Comparison of ENCODE assay signal across 9 cellular contexts in genomic region chr20:17431621-17432364, GRCh38.
DNase-seq lines count a peak whose midpoint lies in the region; ATAC-seq and TF ChIP-seq lines count a peak whose summit lies in the region.
"Had no signal": no experiment of that assay in that cellular context is flagged by ENCODE, and none has a peak within 500 bp of the region (broad histone marks: within the 10 kb centered on the region; RNA-seq: fewer than 3 reads in every experiment).

No MANE protein-coding gene starts in this region.

- H3K4me3 Mint-ChIP-seq in activated naive CD4-positive, alpha-beta T cell treated with anti-CD3 and anti-CD28 coated beads for 36 hours: no peak overlapping the region
- H3K4me3 Mint-ChIP-seq: activated naive CD8-positive, alpha-beta T cell had no signal

- no peak overlapping the region for H3K18ac ChIP-seq in IMR-90 (ENCODE audit: low read depth, low read length)

- H3K79me2 ChIP-seq in PC-9 (ENCODE audit: low read depth): no peaks in the 10 kb centered on the region

- no peaks in the 10 kb centered on the region for H3K9me3 Mint-ChIP-seq in activated naive CD4-positive, alpha-beta T cell treated with anti-CD3 and anti-CD28 coated beads for 36 hours

- H3K4me1 Mint-ChIP-seq in activated naive CD4-positive, alpha-beta T cell treated with anti-CD3 and anti-CD28 coated beads for 36 hours (ENCODE audit: low read depth): no peaks in the 10 kb centered on the region

- H3K36me3 ChIP-seq in IMR-90 (ENCODE audit: control insufficient read depth, insufficient read depth, low read length) (no peaks in the 10 kb centered on the region), PC-9 (ENCODE audit: low read depth) (no peaks in the 10 kb centered on the region)

- H3K4me3 ChIP-seq in IMR-90 (ENCODE audit: insufficient read depth, low read depth, low read length) (no peak overlapping the region), PC-9 (no peak overlapping the region)

- no peak overlapping the region for H3K23ac ChIP-seq in IMR-90 (ENCODE audit: low read depth, low read length)

- H3F3A ChIP-seq in PC-9 (ENCODE audit: insufficient read depth, low read depth): no peaks in the 10 kb centered on the region

- TF ChIP-seq POLR2A in IMR-90 (IDR thresholded peaks at IDR 0.05; ENCODE audit: low read depth, low read length): no peak

- no peak overlapping the region for H3K9ac ChIP-seq in IMR-90 (ENCODE audit: low read depth, low read length)

- in situ Hi-C loops in IMR-90 (cut with MboI; ENCODE audit: low sequenced_read_pairs): no loop called here

- ATAC-seq in IMR-90 (ENCODE audit: low read depth): peak; percentile 75
- ATAC-seq in Right ventricle myocardium superior (ENCODE audit: poor library complexity): no peak
- no peak for ATAC-seq in HG02610 (IDR thresholded peaks at IDR 0.05; ENCODE audit: unreplicated experiment)
- ATAC-seq in HG03571 (IDR thresholded peaks at IDR 0.05; ENCODE audit: unreplicated experiment): no peak

- no peaks in the 10 kb centered on the region for H3K79me1 ChIP-seq in IMR-90 (ENCODE audit: low read depth in 1 of 2, low read length in 2 of 2)

- CTCF ChIA-PET in IMR-90 (lab: Yijun Ruan, JAX): interaction anchor here (0.6 to 10.2 kb wide), 10 partner anchors 54 to 637 kb away, joined by 3 to 113 read pairs (median 4); no protein-coding TSS in a partner anchor
- CTCF ChIA-PET in PC-9 (lab: Charles Lee): interaction anchor here (1.5 kb wide), 1 partner anchor 628 kb away, joined by 4 read pairs; no protein-coding TSS in a partner anchor
- CTCF ChIA-PET in activated naive CD4-positive, alpha-beta T cell treated with anti-CD3 and anti-CD28 coated beads for 36 hours (lab: Charles Lee): interaction anchor here (0.6 to 4.0 kb wide), 14 partner anchors 10 to 632 kb away, joined by 3 to 31 read pairs (median 4); no protein-coding TSS in a partner anchor

- no peak overlapping the region for H2BK20ac ChIP-seq in IMR-90 (ENCODE audit: low read depth, low read length)

- H3K4ac ChIP-seq in IMR-90 (ENCODE audit: low read depth, low read length): no peak overlapping the region

- peak; percentile 76 for TF ChIP-seq CTCF in IMR-90 (conservative IDR thresholded peaks at IDR 0.05; ENCODE audit: low read depth, low read length)
- TF ChIP-seq CTCF in PC-9 (conservative IDR thresholded peaks at IDR 0.05): peak; percentile 96

- POLR2A ChIA-PET in IMR-90 (lab: Charles Lee; ENCODE audit: unreplicated experiment): no interaction called here
- POLR2A ChIA-PET in PC-9 (lab: Charles Lee; ENCODE audit: unreplicated experiment): no interaction called here

- H3K9me1 ChIP-seq in IMR-90 (ENCODE audit: insufficient read depth, low read length): no peaks in the 10 kb centered on the region

- BruUV-seq in IMR-90 (replicated peaks; lab: Mats Ljungman, UMichigan): no TSS peak
- no TSS peak for BruUV-seq in PC-9 (replicated peaks; lab: Mats Ljungman, UMichigan)

- H3K27ac ChIP-seq in IMR-90 (ENCODE audit: insufficient read depth, low read length) (no peak overlapping the region), PC-9 (no peak overlapping the region)

- H3K14ac ChIP-seq in IMR-90 (replicated peaks; ENCODE audit: low read depth, low read length): no peak overlapping the region

- H4K91ac ChIP-seq in IMR-90 (ENCODE audit: insufficient read depth, low read depth, low read length): no peak overlapping the region

- H3K36me3 Mint-ChIP-seq in activated naive CD4-positive, alpha-beta T cell treated with anti-CD3 and anti-CD28 coated beads for 36 hours (ENCODE audit: low read depth): no peaks in the 10 kb centered on the region
- H3K36me3 Mint-ChIP-seq: activated naive CD8-positive, alpha-beta T cell had no signal

- H4K20me1 ChIP-seq in IMR-90 (ENCODE audit: insufficient read depth, low read length) (no peaks in the 10 kb centered on the region), PC-9 (ENCODE audit: insufficient read depth) (no peaks in the 10 kb centered on the region)

- H4K5ac ChIP-seq in IMR-90 (ENCODE audit: low read depth, low read length): no peak overlapping the region

- H3K9me3 ChIP-seq in IMR-90 (ENCODE audit: control insufficient read depth, insufficient read depth, low read length) (no peaks in the 10 kb centered on the region), PC-9 (ENCODE audit: insufficient read depth, low read depth) (no peaks in the 10 kb centered on the region)

- dilution Hi-C loops in IMR-90 (cut with HindIII; ENCODE audit: low sequenced_read_pairs, unreplicated experiment): loop anchor here (10.0 kb wide), 1 partner anchor 627 kb away; no protein-coding TSS in a partner anchor

- H2AFZ ChIP-seq in IMR-90 (replicated peaks; ENCODE audit: low read length, poor library complexity) (peak overlapping the region; percentile 33), PC-9 (no peak overlapping the region)

- peaks cover 20% of the 10 kb centered on the region for H3K27me3 Mint-ChIP-seq in activated naive CD4-positive, alpha-beta T cell treated with anti-CD3 and anti-CD28 coated beads for 36 hours (ENCODE audit: low read depth)

- H2BK120ac ChIP-seq in IMR-90 (ENCODE audit: low read depth, low read length): no peak overlapping the region

- H2AK5ac ChIP-seq in IMR-90 (ENCODE audit: low read depth, low read length): no peak overlapping the region

- H3K27me3 ChIP-seq in IMR-90 (ENCODE audit: control insufficient read depth, insufficient read depth, low read length): peaks cover 16% of the 10 kb centered on the region
- peaks cover 71% of the 10 kb centered on the region for H3K27me3 ChIP-seq in PC-9 (ENCODE audit: insufficient read depth, low read depth)

- TF ChIP-seq RAD21 in IMR-90 (IDR thresholded peaks at IDR 0.05; ENCODE audit: low read length): peak; percentile 69

- no peak overlapping the region for H2BK15ac ChIP-seq in IMR-90 (ENCODE audit: low read depth, low read length)

- H4K8ac ChIP-seq in IMR-90 (ENCODE audit: low read depth in 2 of 2, low read length in 2 of 2): no peak overlapping the region

- H2AK9ac ChIP-seq in IMR-90 (replicated peaks; ENCODE audit: low read depth, low read length, poor library complexity): no peak overlapping the region

- intact Hi-C loops in IMR-90 (cut with micrococcal nuclease) (loop anchor here (1.0 to 5.0 kb wide), 3 partner anchors 205 to 627 kb away; partner anchors contain the start of gene PCSK2), PC-9 (cut with micrococcal nuclease; ENCODE audit: unreplicated experiment) (loop anchor here (1.0 kb wide), 1 partner anchor 627 kb away; no protein-coding TSS in a partner anchor), Right ventricle myocardium superior (cut with DNase I) (loop anchor here (2.0 kb wide), 1 partner anchor 629 kb away; no protein-coding TSS in a partner anchor)
- intact Hi-C loops in activated naive CD4-positive, alpha-beta T cell treated with anti-CD3 and anti-CD28 coated beads for 36 hours (cut with micrococcal nuclease): loop anchor here (1.0 kb wide), 1 partner anchor 627 kb away; no protein-coding TSS in a partner anchor

- H3K27ac Mint-ChIP-seq in activated naive CD4-positive, alpha-beta T cell treated with anti-CD3 and anti-CD28 coated beads for 36 hours: no peak overlapping the region
- H3K27ac Mint-ChIP-seq: activated naive CD8-positive, alpha-beta T cell had no signal

- no peaks in the 10 kb centered on the region for H3K4me1 ChIP-seq in IMR-90 (ENCODE audit: control insufficient read depth, insufficient read depth, low read length)
- no peaks in the 10 kb centered on the region for H3K4me1 ChIP-seq in PC-9 (replicated peaks; ENCODE audit: insufficient read depth)

- peak; percentile 17 for DNase-seq in GM04504 (ENCODE audit: low read depth)
- DNase-seq in IMR-90: peak; percentile 44
- DNase-seq in PC-9: peak in 1 of 2 experiments; percentile 43
- DNase-seq in activated naive CD4-positive, alpha-beta T cell treated with anti-CD3 and anti-CD28 coated beads for 36 hours: peak; percentile 63
- peak; percentile 58 for DNase-seq in Right ventricle myocardium superior
- peak; percentile 37 for DNase-seq in putamen (ENCODE audit: low spot score)

- H3K56ac ChIP-seq in IMR-90 (ENCODE audit: extremely low read depth, insufficient read depth, low read length): no peak overlapping the region

- H3K4me2 ChIP-seq in IMR-90 (ENCODE audit: low read depth, low read length) (no peak overlapping the region), PC-9 (no peak overlapping the region)

- WGBS in IMR-90 (ENCODE audit: extremely low coverage in 2 of 2, insufficient read length in 1 of 2), 2 experiments: 100% methylated on average over 4 of the region's 17 CpGs; no CpG with 5 or more reads in 1 of the 2 experiments

- no peak overlapping the region for H2BK5ac ChIP-seq in IMR-90 (ENCODE audit: low read depth, low read length, poor library complexity, severe bottlenecking)

- no peaks in the 10 kb centered on the region for H3K9me2 ChIP-seq in PC-9 (ENCODE audit: insufficient read depth)

TF ChIP-seq in IMR-90, 13 proteins besides CTCF, POLR2A, EP300 and RAD21:
- peak; percentile 82 for TF ChIP-seq SMC3 (IDR thresholded peaks at IDR 0.05; ENCODE audit: low read depth, low read length)
- no peak for TF ChIP-seq USF2 (IDR thresholded peaks at IDR 0.05; ENCODE audit: low read depth, low read length)
